1 cellular context compared by ENCODE assay signal in the genomic region with DNA sequence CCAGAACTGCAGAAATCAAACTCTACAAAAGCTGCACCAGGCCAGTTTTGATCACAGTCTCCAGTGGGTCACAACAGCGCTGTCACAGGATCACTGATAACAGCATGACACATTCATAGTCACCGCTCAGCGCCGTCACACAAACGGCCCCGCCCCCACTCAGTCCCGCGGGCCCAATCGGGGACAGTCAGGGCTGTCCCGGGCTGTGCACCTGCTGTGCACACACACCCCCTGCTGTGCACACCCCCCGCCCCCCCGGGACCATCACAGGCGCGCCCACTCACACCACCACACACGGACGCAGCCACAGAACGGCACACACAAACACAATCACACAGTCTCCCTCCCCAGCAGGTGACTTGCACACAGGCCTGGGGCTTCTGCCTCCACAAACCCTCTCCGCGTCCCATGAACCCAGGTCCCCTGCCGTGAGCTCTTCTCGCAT.
TF ChIP-seq lines count a peak whose summit lies in the region.

No MANE protein-coding gene starts in this region.

TF ChIP-seq in K562, 482 proteins besides CTCF, POLR2A, EP300 and RAD21:
- peak; percentile 86 for TF ChIP-seq FOSL1 (tag; conservative IDR thresholded peaks at IDR 0.05)
- TF ChIP-seq THRAP3 (IDR thresholded peaks at IDR 0.05; ENCODE audit: borderline replicate concordance) = no peak
- TF ChIP-seq, protein P1, sequence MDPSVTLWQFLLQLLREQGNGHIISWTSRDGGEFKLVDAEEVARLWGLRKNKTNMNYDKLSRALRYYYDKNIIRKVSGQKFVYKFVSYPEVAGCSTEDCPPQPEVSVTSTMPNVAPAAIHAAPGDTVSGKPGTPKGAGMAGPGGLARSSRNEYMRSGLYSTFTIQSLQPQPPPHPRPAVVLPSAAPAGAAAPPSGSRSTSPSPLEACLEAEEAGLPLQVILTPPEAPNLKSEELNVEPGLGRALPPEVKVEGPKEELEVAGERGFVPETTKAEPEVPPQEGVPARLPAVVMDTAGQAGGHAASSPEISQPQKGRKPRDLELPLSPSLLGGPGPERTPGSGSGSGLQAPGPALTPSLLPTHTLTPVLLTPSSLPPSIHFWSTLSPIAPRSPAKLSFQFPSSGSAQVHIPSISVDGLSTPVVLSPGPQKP (CRISPR knock-in tag; IDR thresholded peaks at IDR 0.05) = no peak
- TF ChIP-seq SREBF1 (IDR thresholded peaks at IDR 0.05; ENCODE audit: borderline replicate concordance, low read depth, low read length) = no peak
